Comparison of ENCODE assay signal across 8 cellular contexts in the genomic region with DNA sequence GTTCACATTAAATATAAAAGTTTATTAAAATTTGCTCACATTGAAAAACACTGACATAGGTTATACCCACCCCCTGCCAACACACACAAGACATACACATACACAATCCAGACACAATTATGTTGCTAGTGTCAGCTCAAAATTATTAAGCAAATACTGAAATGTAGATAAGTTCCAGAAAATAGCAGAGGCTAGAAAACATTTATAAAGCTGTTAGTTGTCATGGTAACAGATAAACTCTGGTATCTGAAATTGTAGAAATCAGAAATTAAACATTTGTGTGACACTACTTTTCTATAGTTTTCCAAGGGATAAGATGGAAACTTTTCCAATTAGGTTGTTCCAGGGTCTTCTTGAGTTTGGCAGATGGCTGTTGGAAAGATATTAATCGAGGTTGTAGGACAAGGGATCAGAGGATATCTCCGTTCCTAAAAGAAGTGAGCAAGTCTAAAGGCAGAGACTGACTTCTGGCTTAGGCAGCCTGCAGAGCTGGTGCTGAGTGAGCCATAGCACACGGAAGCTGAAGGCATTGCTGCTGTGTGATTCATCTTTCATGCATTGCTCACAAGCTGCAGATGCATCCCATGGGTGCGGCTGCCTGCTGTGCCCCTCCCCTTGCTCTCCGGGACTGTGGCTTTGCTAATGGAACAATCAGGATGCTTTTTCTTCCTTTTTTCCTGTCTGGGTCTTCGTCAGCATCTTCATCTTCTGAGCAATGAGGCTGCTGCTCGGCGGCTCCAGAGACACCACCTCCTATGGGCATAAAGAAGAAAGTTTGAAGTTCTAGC.
DNase-seq lines count a peak whose midpoint lies in the region; ATAC-seq and TF ChIP-seq lines count a peak whose summit lies in the region.

No MANE protein-coding gene starts in this region.

- TF ChIP-seq EP300 in suprapubic skin (IDR thresholded peaks at IDR 0.05) = no peak

- H3K27me3 ChIP-seq in suprapubic skin = no peaks in the 10 kb centered on the region

- no peak for TF ChIP-seq POLR2A in suprapubic skin (IDR thresholded peaks at IDR 0.05)

- no peaks in the 10 kb centered on the region for H3K9me3 ChIP-seq in suprapubic skin

- H3K36me3 ChIP-seq in suprapubic skin = no peaks in the 10 kb centered on the region

- no peaks in the 10 kb centered on the region for H3K4me1 ChIP-seq in suprapubic skin

- ATAC-seq in omental fat pad (ENCODE audit: low FRiP score) (peak; percentile 97), GM21515 (IDR thresholded peaks at IDR 0.05; ENCODE audit: unreplicated experiment) (no peak)

- DNase-seq in EH (ENCODE audit: low read depth) = peak; percentile 88
- DNase-seq in NCI-H69 (lab: John Stamatoyannopoulos, UW) = peak; percentile 93
- DNase-seq in epithelial cell of prostate (ENCODE audit: low read depth, low spot score) = peak; percentile 80
- no peak for DNase-seq in omental fat pad (ENCODE audit: low spot score)
- DNase-seq in stimulated activated CD4-positive, alpha-beta T cell treated with anti-CD3 and anti-CD28 coated beads, Interleukin-15, amount 100 ng/mL, for 24 hours = no peak
- DNase-seq in suprapubic skin (ENCODE audit: low spot score in 2 of 2) = no peak
- no peak for DNase-seq in stimulated activated CD4-positive, alpha-beta T cell treated with anti-CD3 and anti-CD28 coated beads, Interleukin-4, amount 100 ng/mL, for 1 hour

- 10% methylated on average over 8 of the region's 8 CpGs for WGBS in suprapubic skin

- TF ChIP-seq CTCF in omental fat pad (IDR thresholded peaks at IDR 0.05) = no peak
- TF ChIP-seq CTCF in suprapubic skin (IDR thresholded peaks at IDR 0.05) = no peak

- H3K4me3 ChIP-seq in suprapubic skin = no peak overlapping the region

- peak overlapping the region; percentile 36 for H3K27ac ChIP-seq in epithelial cell of prostate
- no peak overlapping the region for H3K27ac ChIP-seq in suprapubic skin

Comparison
In these comparisons a context has a peak if more than half of its experiments do, and no peak if none do; other contexts are left out.
1. DNase-seq: peak in EH (single experiment), NCI-H69 (single experiment) and epithelial cell of prostate (single experiment); none in omental fat pad (single experiment), stimulated activated CD4-positive, alpha-beta T cell treated with anti-CD3 and anti-CD28 coated beads, Interleukin-15, amount 100 ng/mL, for 24 hours (single experiment), suprapubic skin (0 of 2) and stimulated activated CD4-positive, alpha-beta T cell treated with anti-CD3 and anti-CD28 coated beads, Interleukin-4, amount 100 ng/mL, for 1 hour (single experiment).